19 cellular contexts compared by ENCODE assay signal in genomic region chr2:107621186-107621835, GRCh38.
A peak's percentile ranks its signal among the peaks of the same experiment; 100 is the strongest.
DNase-seq lines count a peak whose midpoint lies in the region; ATAC-seq, FAIRE-seq and TF ChIP-seq lines count a peak whose summit lies in the region.
"Had no signal": no experiment of that assay in that cellular context is flagged by ENCODE, and none has a peak within 500 bp of the region (broad histone marks: within the 10 kb centered on the region; RNA-seq: fewer than 3 reads in every experiment).

No MANE protein-coding gene starts in this region.

- no peak overlapping the region for H2AFZ ChIP-seq in HepG2 (ENCODE audit: low read length)

- POLR2A ChIA-PET in HepG2 (lab: Yijun Ruan, JAX) = no interaction called here

- no peak overlapping the region for H3K4me3 ChIP-seq in liver (ENCODE audit: low read depth in 1 of 3, low read length in 3 of 3)
- H3K4me3 ChIP-seq in HepG2 (replicated peaks in 1 of 3; ENCODE audit: insufficient read depth in 1 of 3, low read depth in 2 of 3, low read length in 3 of 3) = no peak overlapping the region
- H3K4me3 ChIP-seq in left ventricle myocardium inferior = no peak overlapping the region

- H3K9me3 ChIP-seq in liver (ENCODE audit: control insufficient read depth in 4 of 4, low read length in 3 of 4) (no peaks in the 10 kb centered on the region), HepG2 (ENCODE audit: low read length) (peaks cover 95% of the 10 kb centered on the region), left ventricle myocardium inferior (replicated peaks) (peaks cover 26% of the 10 kb centered on the region)

- CTCF ChIA-PET in HepG2 (lab: Yijun Ruan, JAX; ENCODE audit: low intra/inter-chr PET ratio, low total read pairs) = no interaction called here

- TF ChIP-seq EP300 in HepG2 (IDR thresholded peaks at IDR 0.05; ENCODE audit: low read depth in 2 of 2, low read length in 2 of 2) (no peak), HepG2 (CRISPR knock-in tag; IDR thresholded peaks at IDR 0.05; ENCODE audit: borderline replicate concordance) (no peak)

- no peak overlapping the region for H3K27ac ChIP-seq in liver (ENCODE audit: low read depth in 1 of 2, low read length in 2 of 2)
- no peak overlapping the region for H3K27ac ChIP-seq in HepG2 (ENCODE audit: extremely low read length, insufficient read depth, low read length)
- no peak overlapping the region for H3K27ac ChIP-seq in left ventricle myocardium inferior (replicated peaks)
- H3K27ac ChIP-seq: HL-60 had no signal

- no peak overlapping the region for H3K9ac ChIP-seq in liver (ENCODE audit: low read depth in 1 of 2, low read length in 2 of 2)
- H3K9ac ChIP-seq in HepG2 (ENCODE audit: insufficient read depth, low read depth, low read length) = no peak overlapping the region

- FAIRE-seq in HepG2 (lab: Jason Lieb, UNC) (no peak), frontal cortex (lab: Jason Lieb, UNC) (no peak)
- FAIRE-seq: GM12891, H1 had no signal

- H3K27me3 ChIP-seq in liver (ENCODE audit: control insufficient read depth in 4 of 4, insufficient read depth in 4 of 4, low read length in 3 of 4) = no peaks in the 10 kb centered on the region
- no peaks in the 10 kb centered on the region for H3K27me3 ChIP-seq in HepG2 (ENCODE audit: control insufficient read depth in 1 of 2, insufficient read depth in 2 of 2, low read length in 2 of 2)
- no peaks in the 10 kb centered on the region for H3K27me3 ChIP-seq in left ventricle myocardium inferior (ENCODE audit: low read depth)

- no peaks in the 10 kb centered on the region for H3K79me2 ChIP-seq in HepG2 (ENCODE audit: insufficient read depth, low read length)

- H3K36me3 ChIP-seq in liver (ENCODE audit: control insufficient read depth in 4 of 4, insufficient read depth in 3 of 4, low read depth in 1 of 4, low read length in 3 of 4) (no peaks in the 10 kb centered on the region), HepG2 (replicated peaks in 1 of 2; ENCODE audit: control insufficient read depth in 1 of 2, insufficient read depth in 2 of 2, low read length in 2 of 2) (no peaks in the 10 kb centered on the region), left ventricle myocardium inferior (no peaks in the 10 kb centered on the region)

- no TSS peak for BruUV-seq in HepG2 (replicated peaks; lab: Mats Ljungman, UMichigan)

- no peak for ATAC-seq in HepG2
- no peak for ATAC-seq in GM19463 (IDR thresholded peaks at IDR 0.05; ENCODE audit: unreplicated experiment)

- no peaks in the 10 kb centered on the region for H4K20me1 ChIP-seq in HepG2 (ENCODE audit: insufficient read depth, low read length)

- TF ChIP-seq RAD21 in liver (IDR thresholded peaks at IDR 0.05) (no peak), HepG2 (CRISPR knock-in tag; IDR thresholded peaks at IDR 0.05) (no peak)

- in situ Hi-C loops in HepG2 (cut with HindIII; ENCODE audit: extremely low pct_ligation_motif_present, low pct_unique_long_range_greater_than_20kb) = no loop called here

- no peak for TF ChIP-seq CTCF in liver (IDR thresholded peaks at IDR 0.05; ENCODE audit: low read depth, low read length, missing input control)
- TF ChIP-seq CTCF in HepG2 (CRISPR knock-in tag; IDR thresholded peaks at IDR 0.05) = no peak
- no peak for TF ChIP-seq CTCF in left ventricle myocardium inferior (IDR thresholded peaks at IDR 0.05; ENCODE audit: borderline replicate concordance)

- TF ChIP-seq POLR2A in HepG2 (IDR thresholded peaks at IDR 0.05; ENCODE audit: insufficient read depth in 1 of 2, low read depth in 2 of 2, low read length in 2 of 2) = no peak

- H3K4me2 ChIP-seq in HepG2 (ENCODE audit: low read depth, low read length) = no peak overlapping the region

- H3K4me1 ChIP-seq in liver (ENCODE audit: control insufficient read depth in 4 of 4, insufficient read depth in 4 of 4, low read length in 3 of 4) (no peaks in the 10 kb centered on the region), HepG2 (ENCODE audit: insufficient read depth, low read length) (no peaks in the 10 kb centered on the region), left ventricle myocardium inferior (peaks cover 6% of the 10 kb centered on the region)

- WGBS in liver = 72% methylated on average over 2 of the region's 2 CpGs
- WGBS in HepG2 (ENCODE audit: low lambda C conversion rate) = 13% methylated on average over 2 of the region's 2 CpGs

- no peak for DNase-seq in HepG2 (ENCODE audit: low spot score)
- peak; percentile 91 for DNase-seq in foreskin melanocyte
- peak; percentile 53 for DNase-seq in left ventricle myocardium inferior
- no peak for DNase-seq in GM03348 (ENCODE audit: low spot score)
- no peak for DNase-seq in stimulated activated CD4-positive, alpha-beta T cell treated with anti-CD3 and anti-CD28 coated beads, Interleukin-2, amount 100 ng/mL, for 24 hours
- no peak for DNase-seq in frontal cortex (ENCODE audit: low spot score in 2 of 2)
- DNase-seq: ACHN; C1 segment of cervical spinal cord; Calu3; CD4-positive, alpha-beta T cell; DMS 273 treated with DMSO at 0.1 percent for 48 hours; DMS79; HCEC 1CT; HFFc6 had no signal

- intact Hi-C loops in HepG2 (cut with micrococcal nuclease; ENCODE audit: unreplicated experiment) = no loop called here
- intact Hi-C loops in left ventricle myocardium inferior (cut with micrococcal nuclease) = no loop called here

TF ChIP-seq in liver, 16 proteins besides CTCF, POLR2A, EP300 and RAD21:
- no peak for TF ChIP-seq ZBTB33 (IDR thresholded peaks at IDR 0.05)
- TF ChIP-seq YY1 (IDR thresholded peaks at IDR 0.05) = peak; percentile 15
- TF ChIP-seq EGR1 (IDR thresholded peaks at IDR 0.05; ENCODE audit: low read depth in 2 of 2) = no peak
- peak in 1 of 2 donors; percentile 19 for TF ChIP-seq RXRA (IDR thresholded peaks at IDR 0.05)

TF ChIP-seq in HepG2, 621 proteins besides CTCF, POLR2A, EP300 and RAD21:
- TF ChIP-seq PHB2 (IDR thresholded peaks at IDR 0.05; ENCODE audit: partially characterized antibody) (no peak), FOXO1 (CRISPR knock-in tag; IDR thresholded peaks at IDR 0.05) (no peak), ZNF101 (CRISPR knock-in tag; IDR thresholded peaks at IDR 0.05; ENCODE audit: borderline replicate concordance, low read depth) (no peak), ATAD3A (CRISPR knock-in tag; IDR thresholded peaks at IDR 0.05) (no peak), JUND (CRISPR knock-in tag; IDR thresholded peaks at IDR 0.05) (no peak), ZFP62 (CRISPR knock-in tag; IDR thresholded peaks at IDR 0.05) (no peak)

Comparison
In these comparisons a context has a peak if more than half of its experiments do, and no peak if none do; other contexts are left out.
1. DNase-seq: peak in foreskin melanocyte (single experiment) and left ventricle myocardium inferior (single experiment); none in HepG2 (single experiment), GM03348 (single experiment), stimulated activated CD4-positive, alpha-beta T cell treated with anti-CD3 and anti-CD28 coated beads, Interleukin-2, amount 100 ng/mL, for 24 hours (0 of 2) and frontal cortex (0 of 2).